Comparison of ENCODE assay signal across 8 cellular contexts in genomic region chr2:74458957-74459290, GRCh38. TPM values are rescaled to one million over a fixed set of nuclear protein-coding genes. Genes with fewer than 3 reads are reported as not detected.
A peak's percentile ranks its signal among the peaks of the same experiment; 100 is the strongest.
DNase-seq lines count a peak whose midpoint lies in the region; ATAC-seq and TF ChIP-seq lines count a peak whose summit lies in the region.

No MANE protein-coding gene starts in this region.

- peak overlapping the region; percentile 34 to 69 (median 60) for H3K4me3 ChIP-seq in thyroid gland (replicated peaks in 1 of 3)

- no peaks in the 10 kb centered on the region for H3K9me3 ChIP-seq in thyroid gland

- peaks cover 7 to 12% of the 10 kb centered on the region in 2 donors for H3K36me3 ChIP-seq in thyroid gland

- H3K9me3 Mint-ChIP-seq in activated T-cell treated with anti-CD3 and anti-CD28 coated beads, Interleukin-2, amount 50 U/mL, for 4 hours: no peaks in the 10 kb centered on the region

- peaks cover 24 to 32% of the 10 kb centered on the region in 2 donors for H3K4me1 ChIP-seq in thyroid gland

- no peak for TF ChIP-seq POLR2A in thyroid gland (IDR thresholded peaks at IDR 0.05)

- peak overlapping the region; percentile 100 for H3K4me3 Mint-ChIP-seq in activated T-cell treated with anti-CD3 and anti-CD28 coated beads, Interleukin-2, amount 50 U/mL, for 4 hours

- peak overlapping the region; percentile 24 for H3K27ac ChIP-seq in angular gyrus (ENCODE audit: low read depth, low read length)
- peak overlapping the region in 2 of 3 donors; percentile 27 to 61 for H3K27ac ChIP-seq in thyroid gland

- intact Hi-C loops in thyroid gland (cut with DNase I): no loop called here

- no peak for DNase-seq in activated T-cell treated with anti-CD3 and anti-CD28 coated beads, Interleukin-2, amount 50 U/mL, for 4 hours
- DNase-seq in activated T-cell treated with anti-CD3 and anti-CD28 coated beads, Interleukin-2, amount 50 U/mL, for 48 hours: no peak
- DNase-seq in left kidney (ENCODE audit: low read depth, low spot score) (peak; percentile 67), thyroid gland (no peak), NCI-H1105 treated with DMSO at 0.1 percent for 48 hours (lab: John Stamatoyannopoulos, UW) (no peak), NCI-H82 (lab: John Stamatoyannopoulos, UW) (no peak)

- WGBS in thyroid gland, 2 donors: 2 to 6% methylated on average over 5 to 9 of the region's 9 CpGs

- no peak for ATAC-seq in activated T-cell treated with anti-CD3 and anti-CD28 coated beads, Interleukin-2, amount 50 U/mL, for 4 hours
- ATAC-seq in GM18502 (IDR thresholded peaks at IDR 0.05; ENCODE audit: poor library complexity, unreplicated experiment): no peak

- no peaks in the 10 kb centered on the region for H3K27me3 ChIP-seq in thyroid gland

- peaks cover 60% of the 10 kb centered on the region for H3K4me1 Mint-ChIP-seq in activated T-cell treated with anti-CD3 and anti-CD28 coated beads, Interleukin-2, amount 50 U/mL, for 4 hours (ENCODE audit: low read depth)

- no peak for TF ChIP-seq CTCF in thyroid gland (IDR thresholded peaks at IDR 0.05)

- H3K27me3 Mint-ChIP-seq in activated T-cell treated with anti-CD3 and anti-CD28 coated beads, Interleukin-2, amount 50 U/mL, for 4 hours (ENCODE audit: low read depth): no peaks in the 10 kb centered on the region

- peaks cover 26% of the 10 kb centered on the region for H3K36me3 Mint-ChIP-seq in activated T-cell treated with anti-CD3 and anti-CD28 coated beads, Interleukin-2, amount 50 U/mL, for 4 hours (ENCODE audit: insufficient read depth)

RNA-seq across cellular contexts. Expression of gene WBP1, which starts 0.7 kb away (rescaled TPM):
- total RNA-seq in activated T-cell treated with anti-CD3 and anti-CD28 coated beads, Interleukin-2, amount 50 U/mL, for 4 hours: 10 to 100 TPM; 19.3 to 21.5 (median 19.4) TPM
- 100 to 1,000 TPM in 2 of 4 donors, 10 to 100 TPM in 2; 60.7 to 119 (median 102) TPM for total RNA-seq in thyroid gland

RNA-seq across cellular contexts. Expression of gene INO80B, which starts 4.0 kb away (rescaled TPM):
- total RNA-seq in activated T-cell treated with anti-CD3 and anti-CD28 coated beads, Interleukin-2, amount 50 U/mL, for 4 hours: 10 to 100 TPM; 49.3 to 72.6 (median 55.8) TPM
- 10 to 100 TPM; 19.9 to 74.4 (median 46.1) TPM for total RNA-seq in thyroid gland

RNA-seq across cellular contexts. Expression of gene MOGS, which starts 6.3 kb away (rescaled TPM):
- total RNA-seq in activated T-cell treated with anti-CD3 and anti-CD28 coated beads, Interleukin-2, amount 50 U/mL, for 4 hours: 100 to 1,000 TPM in 2 of 3 donors, 10 to 100 TPM in 1; 98.7 to 107 (median 103) TPM
- 10 to 100 TPM; 40.9 to 57.6 (median 51.3) TPM for total RNA-seq in thyroid gland

RNA-seq across cellular contexts. Expression of gene MRPL53, which starts 13.6 kb away (rescaled TPM):
- total RNA-seq in activated T-cell treated with anti-CD3 and anti-CD28 coated beads, Interleukin-2, amount 50 U/mL, for 4 hours: 100 to 1,000 TPM; 105 to 106 (median 106) TPM
- 10 to 100 TPM; 15.0 to 49.4 (median 40.9) TPM for total RNA-seq in thyroid gland

RNA-seq across cellular contexts. Expression of gene RTKN, which starts 17.2 kb away (rescaled TPM):
- total RNA-seq in activated T-cell treated with anti-CD3 and anti-CD28 coated beads, Interleukin-2, amount 50 U/mL, for 4 hours: 1 to 10 TPM in 1 of 3 donors, under 1 TPM in 2; 0.47 to 1.0 (median 0.71) TPM
- total RNA-seq in thyroid gland: 10 to 100 TPM; 24.5 to 41.9 (median 35.6) TPM
